Comparison of ENCODE assay signal across 20 cellular contexts in genomic region chr10:104767745-104768144, GRCh38.
A peak's percentile ranks its signal among the peaks of the same experiment; 100 is the strongest.
DNase-seq lines count a peak whose midpoint lies in the region; ATAC-seq and TF ChIP-seq lines count a peak whose summit lies in the region.
"Had no signal": no experiment of that assay in that cellular context is flagged by ENCODE, and none has a peak within 500 bp of the region (broad histone marks: within the 10 kb centered on the region; RNA-seq: fewer than 3 reads in every experiment).

No MANE protein-coding gene starts in this region.

- H3K27ac ChIP-seq in OCI-LY3 (ENCODE audit: low read length) (no peak overlapping the region), mesendoderm (ENCODE audit: low read depth, low read length) (no peak overlapping the region)
- H3K27ac ChIP-seq: 22Rv1, cardiac muscle cell, neutrophil, tibial artery had no signal

- H3K9me3 ChIP-seq in OCI-LY3 (ENCODE audit: insufficient read depth, low read length), result no peaks in the 10 kb centered on the region
- H3K9me3 ChIP-seq: neutrophil, tibial artery had no signal

- H2BK120ac ChIP-seq in mesendoderm (ENCODE audit: low read depth, low read length), result no peak overlapping the region

- H3K18ac ChIP-seq in mesendoderm (ENCODE audit: low read length), result no peak overlapping the region

- no peak overlapping the region for H2BK15ac ChIP-seq in mesendoderm (replicated peaks; ENCODE audit: low read depth)

- H4K8ac ChIP-seq in mesendoderm (ENCODE audit: low read depth, low read length), result no peak overlapping the region

- DNase-seq in NCI-H146 (lab: John Stamatoyannopoulos, UW), result peak; percentile 20
- no peak for DNase-seq in NCI-H146 treated with DMSO at 0.1 percent for 48 hours (lab: John Stamatoyannopoulos, UW; ENCODE audit: unreplicated experiment)
- peak; percentile 22 for DNase-seq in mesendoderm
- DNase-seq in NCI-H2227 (lab: John Stamatoyannopoulos, UW; ENCODE audit: unreplicated experiment), result no peak
- no peak for DNase-seq in omental fat pad (ENCODE audit: low spot score)
- DNase-seq: activated CD4-positive, CD25-positive, alpha-beta regulatory T cell treated with anti-CD3 and anti-CD28 coated beads, Interleukin-2, amount 50 U/mL, for 72 hours; activated CD8-positive, alpha-beta T cell treated with anti-CD3 and anti-CD28 coated beads, Interleukin-2, amount 10 ng/mL, durations not matched to agents 7 days and 5 days; activated T-cell treated with anti-CD3 and anti-CD28 coated beads, Interleukin-2, amount 50 U/mL, for 1 hour; amniotic stem cell; head of caudate nucleus; NCI-H2171 treated with DMSO at 0.1 percent for 48 hours; stimulated activated CD4-positive, alpha-beta T cell treated with anti-CD3 and anti-CD28 coated beads, Interleukin-2, amount 100 ng/mL, for 48 hours; tibial artery had no signal

- H3K36me3 ChIP-seq in OCI-LY3 (replicated peaks; ENCODE audit: low read depth, low read length), result no peaks in the 10 kb centered on the region
- H3K36me3 ChIP-seq in mesendoderm (ENCODE audit: control insufficient read depth, insufficient read depth, low read length), result no peaks in the 10 kb centered on the region
- H3K36me3 ChIP-seq: cardiac muscle cell, neutrophil, tibial artery had no signal

- no peak overlapping the region for H3K23ac ChIP-seq in mesendoderm (ENCODE audit: low read length)

- no peak overlapping the region for H2AFZ ChIP-seq in OCI-LY3 (ENCODE audit: low read depth, low read length)

- H3K4me1 ChIP-seq in OCI-LY3 (ENCODE audit: low read length) (no peaks in the 10 kb centered on the region), mesendoderm (ENCODE audit: control insufficient read depth, low read depth, low read length) (no peaks in the 10 kb centered on the region)
- H3K4me1 ChIP-seq: tibial artery had no signal

- H3K4ac ChIP-seq in mesendoderm (ENCODE audit: low read depth, low read length), result no peak overlapping the region

- no peak overlapping the region for H4K5ac ChIP-seq in mesendoderm (ENCODE audit: low read length)

- WGBS in mesendoderm (ENCODE audit: extremely low coverage, insufficient coverage, low lambda C conversion rate), result no CpG with 5 or more reads among the region's 1 CpG

- no peaks in the 10 kb centered on the region for H3K79me1 ChIP-seq in mesendoderm (ENCODE audit: low read length)

- peak; percentile 35 for ATAC-seq in HG03060 (IDR thresholded peaks at IDR 0.05; ENCODE audit: low read depth, unreplicated experiment)
- ATAC-seq in GM18870 (IDR thresholded peaks at IDR 0.05; ENCODE audit: unreplicated experiment), result no peak
- ATAC-seq in omental fat pad (ENCODE audit: low FRiP score), result no peak
- ATAC-seq: activated CD8-positive, alpha-beta T cell treated with anti-CD3 and anti-CD28 coated beads, Interleukin-2, amount 10 ng/mL, durations not matched to agents 7 days and 5 days had no signal

- H3K4me3 ChIP-seq in OCI-LY3 (ENCODE audit: low read length) (no peak overlapping the region), mesendoderm (ENCODE audit: low read length) (no peak overlapping the region)
- H3K4me3 ChIP-seq: cardiac muscle cell, smooth muscle cell, tibial artery had no signal

- TF ChIP-seq CTCF in OCI-LY3 (IDR thresholded peaks at IDR 0.05; ENCODE audit: low read depth, low read length) (peak; percentile 51), omental fat pad (IDR thresholded peaks at IDR 0.05) (no peak)

- H3K9ac ChIP-seq in OCI-LY3 (ENCODE audit: low read length) (no peak overlapping the region), mesendoderm (ENCODE audit: low read length) (no peak overlapping the region)

- H4K20me1 ChIP-seq in OCI-LY3 (ENCODE audit: insufficient read depth, low read length), result no peaks in the 10 kb centered on the region

- H3K27me3 ChIP-seq in OCI-LY3 (ENCODE audit: low read depth, low read length) (no peaks in the 10 kb centered on the region), mesendoderm (ENCODE audit: insufficient read depth, low read length, poor library complexity) (no peaks in the 10 kb centered on the region)
- H3K27me3 ChIP-seq: cardiac muscle cell, neutrophil had no signal

- no peak overlapping the region for H3K56ac ChIP-seq in mesendoderm (ENCODE audit: low read length)

- H3K79me2 ChIP-seq in OCI-LY3 (ENCODE audit: low read length), result no peaks in the 10 kb centered on the region
- H3K79me2 ChIP-seq in mesendoderm (ENCODE audit: control insufficient read depth, insufficient read depth, low read length), result no peaks in the 10 kb centered on the region

- H2BK5ac ChIP-seq in mesendoderm (ENCODE audit: low read length), result no peak overlapping the region

- no peak overlapping the region for H2AK5ac ChIP-seq in mesendoderm (ENCODE audit: low read length)

- H3K4me2 ChIP-seq in OCI-LY3 (ENCODE audit: low read length) (no peak overlapping the region), mesendoderm (ENCODE audit: low read length) (no peak overlapping the region)
- H3K4me2 ChIP-seq: smooth muscle cell had no signal

Comparison
In these comparisons a context has a peak if more than half of its experiments do, and no peak if none do; other contexts are left out.
1. DNase-seq: peak in NCI-H146 (single experiment) and mesendoderm (single experiment); none in NCI-H146 treated with DMSO at 0.1 percent for 48 hours (single experiment), NCI-H2227 (single experiment) and omental fat pad (single experiment).